Comparison of ENCODE assay signal across 21 cellular contexts in genomic region chrX:30981968-30982367, GRCh38.
DNase-seq lines count a peak whose midpoint lies in the region; ATAC-seq, FAIRE-seq and TF ChIP-seq lines count a peak whose summit lies in the region.
"Had no signal": no experiment of that assay in that cellular context is flagged by ENCODE, and none has a peak within 500 bp of the region (broad histone marks: within the 10 kb centered on the region; RNA-seq: fewer than 3 reads in every experiment).

No MANE protein-coding gene starts in this region.

- DNase-seq in stimulated activated naive CD8-positive, alpha-beta T cell treated with anti-CD3 and anti-CD28 coated beads, Interleukin-15, Interleukin-2, amounts not matched to agents 100 U/mL and 50 U/mL, for 24 hours, result no peak
- DNase-seq in stimulated activated naive CD8-positive, alpha-beta T cell treated with anti-CD3 and anti-CD28 coated beads, Interleukin-15, amount 100 ng/mL, for 72 hours, result no peak
- DNase-seq in OCI-M1 (lab: John Stamatoyannopoulos, UW), result peak; percentile 49
- no peak for DNase-seq in bronchial epithelial cell (ENCODE audit: low read depth)
- no peak for DNase-seq in Right ventricle myocardium inferior (ENCODE audit: missing footprints)
- DNase-seq: ACHN, C1 segment of cervical spinal cord, COR-L47, DMS 273 treated with DMSO at 0.1 percent for 48 hours, GM23248, HCEC 1CT, MM.1S, NCI-H1417, NCI-H187, NCI-H226, NCI-H524, SJCRH30 had no signal

- H3K4me3 Mint-ChIP-seq in stimulated activated naive CD8-positive, alpha-beta T cell treated with anti-CD3 and anti-CD28 coated beads, Interleukin-15, amount 100 ng/mL, for 72 hours, result no peak overlapping the region
- H3K4me3 Mint-ChIP-seq: IgD-negative memory B cell had no signal

- peak; percentile 50 for FAIRE-seq in bronchial epithelial cell (lab: Jason Lieb, UNC)
- FAIRE-seq: G401.6 had no signal

- intact Hi-C loops in Right ventricle myocardium inferior (cut with DNase I), result no loop called here

- H3K27me3 Mint-ChIP-seq in stimulated activated naive CD8-positive, alpha-beta T cell treated with anti-CD3 and anti-CD28 coated beads, Interleukin-15, amount 100 ng/mL, for 72 hours, result no peaks in the 10 kb centered on the region

- peak; percentile 59 for ATAC-seq in stimulated activated naive CD8-positive, alpha-beta T cell treated with anti-CD3 and anti-CD28 coated beads, Interleukin-15, Interleukin-2, amounts not matched to agents 100 U/mL and 50 U/mL, for 24 hours
- ATAC-seq in stimulated activated naive CD8-positive, alpha-beta T cell treated with anti-CD3 and anti-CD28 coated beads, Interleukin-15, amount 100 ng/mL, for 72 hours, result no peak
- ATAC-seq in GM21423 (IDR thresholded peaks at IDR 0.05; ENCODE audit: unreplicated experiment), result no peak
- ATAC-seq in GM18520 (IDR thresholded peaks at IDR 0.05; ENCODE audit: unreplicated experiment), result no peak
- ATAC-seq in Right ventricle myocardium inferior, result no peak

- peaks cover 9% of the 10 kb centered on the region for H3K4me1 Mint-ChIP-seq in stimulated activated naive CD8-positive, alpha-beta T cell treated with anti-CD3 and anti-CD28 coated beads, Interleukin-15, amount 100 ng/mL, for 72 hours

- H3K4me3 ChIP-seq in bronchial epithelial cell (ENCODE audit: low read depth, low read length), result no peak overlapping the region
- H3K4me3 ChIP-seq: GM23248, SJCRH30 had no signal

- H3K36me3 ChIP-seq in bronchial epithelial cell (ENCODE audit: control insufficient read depth, insufficient read depth, low read length), result no peaks in the 10 kb centered on the region
- H3K36me3 ChIP-seq: SJCRH30 had no signal

- H3K27ac Mint-ChIP-seq in stimulated activated naive CD8-positive, alpha-beta T cell treated with anti-CD3 and anti-CD28 coated beads, Interleukin-15, amount 100 ng/mL, for 72 hours, result no peak overlapping the region
- H3K27ac Mint-ChIP-seq: IgD-negative memory B cell had no signal

- no peak for TF ChIP-seq CTCF in bronchial epithelial cell (IDR thresholded peaks at IDR 0.05; ENCODE audit: insufficient read depth, low read length, severe bottlenecking)

- no peaks in the 10 kb centered on the region for H3K9me3 Mint-ChIP-seq in stimulated activated naive CD8-positive, alpha-beta T cell treated with anti-CD3 and anti-CD28 coated beads, Interleukin-15, amount 100 ng/mL, for 72 hours

- H3K27me3 ChIP-seq in bronchial epithelial cell (ENCODE audit: control insufficient read depth, insufficient read depth, low read length), result no peaks in the 10 kb centered on the region
- H3K27me3 ChIP-seq: SJCRH30 had no signal
